ENCODE assay signal across 19 cellular contexts in genomic region chr17:45334701-45335677, GRCh38. TPM values are rescaled to one million over a fixed set of nuclear protein-coding genes. Genes with fewer than 3 reads are reported as not detected.
A peak's percentile ranks its signal among the peaks of the same experiment; 100 is the strongest.
DNase-seq lines count a peak whose midpoint lies in the region; ATAC-seq and TF ChIP-seq lines count a peak whose summit lies in the region.
"Had no signal": no experiment of that assay in that cellular context is flagged by ENCODE, and none has a peak within 500 bp of the region (broad histone marks: within the 10 kb centered on the region; RNA-seq: fewer than 3 reads in every experiment).

No MANE protein-coding gene starts in this region.

- no peaks in the 10 kb centered on the region for H3K36me3 ChIP-seq in endodermal cell (ENCODE audit: control insufficient read depth, insufficient read depth, low read length)
- H3K36me3 ChIP-seq: adrenal gland, cardiac muscle cell, thoracic aorta had no signal

- ATAC-seq in stimulated activated memory B cell treated with anti-CD40 and anti-IgM and Interleukin-4, amounts not matched to agents 10 μg/mL and 1 μg/mL and 100 μg/mL, for 72 hours = no peak
- ATAC-seq: effector memory CD8-positive, alpha-beta T cell had no signal

- CTCF ChIA-PET in activated naive CD4-positive, alpha-beta T cell treated with anti-CD3 and anti-CD28 coated beads for 36 hours (lab: Charles Lee) = interaction anchor here (0.5 to 1.1 kb wide), 4 partner anchors 11 to 597 kb away, joined by 3 to 4 read pairs (median 4); no protein-coding TSS in a partner anchor

- no peaks in the 10 kb centered on the region for H3K9me3 Mint-ChIP-seq in endodermal cell
- no peaks in the 10 kb centered on the region for H3K9me3 Mint-ChIP-seq in stimulated activated memory B cell treated with anti-CD40 and anti-IgM and Interleukin-4, amounts not matched to agents 10 μg/mL and 1 μg/mL and 100 μg/mL, for 72 hours
- H3K9me3 Mint-ChIP-seq in activated naive CD4-positive, alpha-beta T cell treated with anti-CD3 and anti-CD28 coated beads for 36 hours = no peaks in the 10 kb centered on the region
- H3K9me3 Mint-ChIP-seq: effector memory CD8-positive, alpha-beta T cell; mesothelial cell of epicardium had no signal

- TF ChIP-seq CTCF in endodermal cell (conservative IDR thresholded peaks at IDR 0.05) = no peak

- no peak overlapping the region for H3K9ac ChIP-seq in endodermal cell (ENCODE audit: extremely low read depth, low read length, poor library complexity, severe bottlenecking)

- H3K4me1 ChIP-seq in endodermal cell (ENCODE audit: control insufficient read depth, insufficient read depth, low read length) = peaks cover 11% of the 10 kb centered on the region

- H3K27ac Mint-ChIP-seq in endodermal cell = peak overlapping the region; percentile 6
- H3K27ac Mint-ChIP-seq in stimulated activated memory B cell treated with anti-CD40 and anti-IgM and Interleukin-4, amounts not matched to agents 10 μg/mL and 1 μg/mL and 100 μg/mL, for 72 hours = peak overlapping the region; percentile 89
- H3K27ac Mint-ChIP-seq in activated naive CD4-positive, alpha-beta T cell treated with anti-CD3 and anti-CD28 coated beads for 36 hours = no peak overlapping the region
- H3K27ac Mint-ChIP-seq: effector memory CD8-positive, alpha-beta T cell; mesothelial cell of epicardium had no signal

- intact Hi-C loops in activated naive CD4-positive, alpha-beta T cell treated with anti-CD3 and anti-CD28 coated beads for 36 hours (cut with micrococcal nuclease) = no loop called here

- peaks cover 60% of the 10 kb centered on the region for H3K27me3 Mint-ChIP-seq in endodermal cell (ENCODE audit: insufficient read depth)
- H3K27me3 Mint-ChIP-seq in stimulated activated memory B cell treated with anti-CD40 and anti-IgM and Interleukin-4, amounts not matched to agents 10 μg/mL and 1 μg/mL and 100 μg/mL, for 72 hours = no peaks in the 10 kb centered on the region
- peaks cover 2% of the 10 kb centered on the region for H3K27me3 Mint-ChIP-seq in activated naive CD4-positive, alpha-beta T cell treated with anti-CD3 and anti-CD28 coated beads for 36 hours (ENCODE audit: low read depth)

- 82 to 88% methylated on average over 9 to 10 of the region's 11 CpGs for WGBS in endodermal cell (ENCODE audit: insufficient coverage in 1 of 2, insufficient read length in 1 of 2), 2 experiments

- peak; percentile 11 for DNase-seq in activated CD4-positive, CD25-positive, alpha-beta regulatory T cell treated with anti-CD3 and anti-CD28 coated beads, Interleukin-2, amount 50 U/mL, for 72 hours
- DNase-seq in activated CD4-positive, CD25-positive, alpha-beta regulatory T cell (lab: John Stamatoyannopoulos, UW) = no peak
- DNase-seq in NCI-H69 (lab: John Stamatoyannopoulos, UW) (peak; percentile 82), endodermal cell (no peak), retina (no peak), GM19238 (ENCODE audit: insufficient read length, low spot score) (no peak)
- no peak for DNase-seq in activated naive CD4-positive, alpha-beta T cell treated with anti-CD3 and anti-CD28 coated beads for 36 hours
- DNase-seq: C1 segment of cervical spinal cord; DMS 273 treated with DMSO at 0.1 percent for 48 hours; effector memory CD8-positive, alpha-beta T cell; GOT3; MM.1S; NCI-H82; stimulated activated CD4-positive, alpha-beta T cell treated with anti-CD3 and anti-CD28 coated beads, Interleukin-4, amount 100 ng/mL, for 1 hour had no signal

- H3K36me3 Mint-ChIP-seq in endodermal cell (ENCODE audit: low read depth) = no peaks in the 10 kb centered on the region
- H3K36me3 Mint-ChIP-seq in stimulated activated memory B cell treated with anti-CD40 and anti-IgM and Interleukin-4, amounts not matched to agents 10 μg/mL and 1 μg/mL and 100 μg/mL, for 72 hours = no peaks in the 10 kb centered on the region
- no peaks in the 10 kb centered on the region for H3K36me3 Mint-ChIP-seq in activated naive CD4-positive, alpha-beta T cell treated with anti-CD3 and anti-CD28 coated beads for 36 hours (ENCODE audit: low read depth)
- H3K36me3 Mint-ChIP-seq: mesothelial cell of epicardium had no signal

- H3K4me1 Mint-ChIP-seq in endodermal cell = peaks cover 36% of the 10 kb centered on the region
- H3K4me1 Mint-ChIP-seq in stimulated activated memory B cell treated with anti-CD40 and anti-IgM and Interleukin-4, amounts not matched to agents 10 μg/mL and 1 μg/mL and 100 μg/mL, for 72 hours = peaks cover 46% of the 10 kb centered on the region
- H3K4me1 Mint-ChIP-seq in activated naive CD4-positive, alpha-beta T cell treated with anti-CD3 and anti-CD28 coated beads for 36 hours (ENCODE audit: low read depth) = peaks cover 3% of the 10 kb centered on the region
- H3K4me1 Mint-ChIP-seq: mesothelial cell of epicardium had no signal

- no peak overlapping the region for H3K4me3 Mint-ChIP-seq in endodermal cell
- no peak overlapping the region for H3K4me3 Mint-ChIP-seq in stimulated activated memory B cell treated with anti-CD40 and anti-IgM and Interleukin-4, amounts not matched to agents 10 μg/mL and 1 μg/mL and 100 μg/mL, for 72 hours
- no peak overlapping the region for H3K4me3 Mint-ChIP-seq in activated naive CD4-positive, alpha-beta T cell treated with anti-CD3 and anti-CD28 coated beads for 36 hours
- H3K4me3 Mint-ChIP-seq: effector memory CD8-positive, alpha-beta T cell; mesothelial cell of epicardium had no signal

- no peak overlapping the region for H3K4me3 ChIP-seq in endodermal cell (ENCODE audit: low read length)
- H3K4me3 ChIP-seq: adrenal gland, cardiac muscle cell, thoracic aorta had no signal

- H3K27me3 ChIP-seq in endodermal cell (ENCODE audit: control insufficient read depth, insufficient read depth, low read length, poor library complexity, severe bottlenecking) = no peaks in the 10 kb centered on the region
- H3K27me3 ChIP-seq: adrenal gland, cardiac muscle cell had no signal

- H3K9me3 ChIP-seq in endodermal cell (ENCODE audit: control insufficient read depth, low read length) = no peaks in the 10 kb centered on the region
- H3K9me3 ChIP-seq: adrenal gland, thoracic aorta had no signal

- H3K27ac ChIP-seq in endodermal cell (ENCODE audit: low read depth, low read length) = no peak overlapping the region
- H3K27ac ChIP-seq: adrenal gland, cardiac muscle cell, thoracic aorta had no signal

RNA-seq across cellular contexts. Expression of gene MAP3K14, which starts 18.2 kb away (rescaled TPM):
- total RNA-seq in endodermal cell = 1 to 10 TPM; 4.6 to 5.5 TPM
- polyA plus RNA-seq in endodermal cell (2013, experiment 1 of 2) = 5.3 TPM
- 4.0 TPM for polyA plus RNA-seq in endodermal cell (2013, experiment 2 of 2)
- 10 to 100 TPM; 45.5 to 52.0 TPM for total RNA-seq in activated naive CD4-positive, alpha-beta T cell treated with anti-CD3 and anti-CD28 coated beads for 36 hours

Comparison
In these comparisons a context has a peak if more than half of its experiments do, and no peak if none do; other contexts are left out.
1. DNase-seq: peak in activated CD4-positive, CD25-positive, alpha-beta regulatory T cell treated with anti-CD3 and anti-CD28 coated beads, Interleukin-2, amount 50 U/mL, for 72 hours (single experiment) and NCI-H69 (single experiment); none in activated CD4-positive, CD25-positive, alpha-beta regulatory T cell (0 of 4), endodermal cell (single experiment), retina (single experiment), activated naive CD4-positive, alpha-beta T cell treated with anti-CD3 and anti-CD28 coated beads for 36 hours (single experiment) and GM19238 (single experiment).
2. RNA of gene MAP3K14, which starts 18.2 kb away (total RNA-seq): 45.5 to 52.0 TPM in activated naive CD4-positive, alpha-beta T cell treated with anti-CD3 and anti-CD28 coated beads for 36 hours; 4.6 to 5.5 TPM in endodermal cell; every median in the first group is over 4 times any median in the second.